In genomic region chr3:30289324-30289723, GRCh38 we compare ENCODE assay signal across 10 cellular contexts.
A peak's percentile ranks its signal among the peaks of the same experiment; 100 is the strongest.
DNase-seq lines count a peak whose midpoint lies in the region; ATAC-seq, FAIRE-seq and TF ChIP-seq lines count a peak whose summit lies in the region.
"Had no signal": no experiment of that assay in that cellular context is flagged by ENCODE, and none has a peak within 500 bp of the region (broad histone marks: within the 10 kb centered on the region; RNA-seq: fewer than 3 reads in every experiment).

No MANE protein-coding gene starts in this region.

- 0 out of 2 replicates have a peak overlapping the region, but pooled peaks have one; percentile 0 for H3K27ac ChIP-seq in SJCRH30
- peak overlapping the region in 1 of 2 donors; percentile 53 for H3K27ac ChIP-seq in small intestine (ENCODE audit: low read depth in 1 of 2, low read length in 1 of 2)

- CTCF ChIA-PET in activated CD8-positive, alpha-beta memory T cell treated with anti-CD3 and anti-CD28 coated beads, Interleukin-2, amount 10 ng/mL, durations not matched to agents 7 days and 5 days (lab: Charles Lee): interaction anchor here (1.4 to 1.9 kb wide), 3 partner anchors 31 to 403 kb away, joined by 3 to 5 read pairs (median 4); no protein-coding TSS in a partner anchor

- no peak overlapping the region for H3K4me3 Mint-ChIP-seq in activated CD8-positive, alpha-beta memory T cell treated with anti-CD3 and anti-CD28 coated beads, Interleukin-2, amount 10 ng/mL, durations not matched to agents 7 days and 5 days

- H3K36me3 ChIP-seq in SJCRH30 (no peaks in the 10 kb centered on the region), small intestine (ENCODE audit: control insufficient read depth in 2 of 2, insufficient read depth in 2 of 2, low read length in 2 of 2) (no peaks in the 10 kb centered on the region)

- H3K36me3 Mint-ChIP-seq in activated CD8-positive, alpha-beta memory T cell treated with anti-CD3 and anti-CD28 coated beads, Interleukin-2, amount 10 ng/mL, durations not matched to agents 7 days and 5 days: peaks cover 6% of the 10 kb centered on the region

- peak overlapping the region; percentile 23 for H3K27ac Mint-ChIP-seq in activated CD8-positive, alpha-beta memory T cell treated with anti-CD3 and anti-CD28 coated beads, Interleukin-2, amount 10 ng/mL, durations not matched to agents 7 days and 5 days

- peaks cover 2% of the 10 kb centered on the region for H3K9me3 Mint-ChIP-seq in activated CD8-positive, alpha-beta memory T cell treated with anti-CD3 and anti-CD28 coated beads, Interleukin-2, amount 10 ng/mL, durations not matched to agents 7 days and 5 days (ENCODE audit: low read depth)

- H3K4me1 Mint-ChIP-seq in activated CD8-positive, alpha-beta memory T cell treated with anti-CD3 and anti-CD28 coated beads, Interleukin-2, amount 10 ng/mL, durations not matched to agents 7 days and 5 days: peaks cover 38% of the 10 kb centered on the region

- H3K4me3 ChIP-seq in SJCRH30: no peak overlapping the region
- no peak overlapping the region for H3K4me3 ChIP-seq in fibroblast of villous mesenchyme (ENCODE audit: low read depth, low read length)
- no peak overlapping the region for H3K4me3 ChIP-seq in small intestine (ENCODE audit: low read depth in 1 of 2, low read length in 2 of 2)

- H3K4me1 ChIP-seq in SJCRH30: peaks cover 26% of the 10 kb centered on the region
- peaks cover 0 to 7% of the 10 kb centered on the region in 2 donors for H3K4me1 ChIP-seq in small intestine (ENCODE audit: control insufficient read depth in 2 of 2, insufficient read depth in 1 of 2, low read depth in 1 of 2, low read length in 1 of 2)

- H3K9me3 ChIP-seq in SJCRH30 (replicated peaks): no peaks in the 10 kb centered on the region
- no peaks in the 10 kb centered on the region for H3K9me3 ChIP-seq in small intestine (ENCODE audit: control insufficient read depth, low read depth)

- WGBS in small intestine, 3 donors: 0 to 9% (median 2%) methylated on average over 1 of the region's 1 CpG

- no peak for FAIRE-seq in small intestine (lab: Jason Lieb, UNC)

- DNase-seq in activated CD8-positive, alpha-beta memory T cell treated with anti-CD3 and anti-CD28 coated beads, Interleukin-2, amount 10 ng/mL, durations not matched to agents 7 days and 5 days: no peak
- no peak for DNase-seq in activated CD8-positive, alpha-beta memory T cell treated with anti-CD3 and anti-CD28 coated beads, Interleukin-2, amount 50 U/mL, for 4 hours
- DNase-seq in SJCRH30 (no peak), fibroblast of villous mesenchyme (ENCODE audit: low read depth) (peak; percentile 24), small intestine (peak; percentile 91), DMS153 (lab: John Stamatoyannopoulos, UW) (no peak), pons (ENCODE audit: low spot score) (no peak)
- DNase-seq in stimulated activated CD4-positive, alpha-beta T cell treated with anti-CD3 and anti-CD28 coated beads, Interleukin-4, amount 100 ng/mL, for 1 hour: no peak
- DNase-seq: GOT3, T1000 had no signal

- ATAC-seq in activated CD8-positive, alpha-beta memory T cell treated with anti-CD3 and anti-CD28 coated beads, Interleukin-2, amount 10 ng/mL, durations not matched to agents 7 days and 5 days: peak; percentile 47

- H3K27me3 ChIP-seq in SJCRH30: no peaks in the 10 kb centered on the region
- no peaks in the 10 kb centered on the region for H3K27me3 ChIP-seq in small intestine (ENCODE audit: control insufficient read depth in 2 of 2, insufficient read depth in 2 of 2, low read length in 2 of 2)

- H3K27me3 Mint-ChIP-seq in activated CD8-positive, alpha-beta memory T cell treated with anti-CD3 and anti-CD28 coated beads, Interleukin-2, amount 10 ng/mL, durations not matched to agents 7 days and 5 days: no peaks in the 10 kb centered on the region

- TF ChIP-seq CTCF in fibroblast of villous mesenchyme (IDR thresholded peaks at IDR 0.05; ENCODE audit: insufficient read depth, low read depth, low read length): no peak

Comparison
In these comparisons a context has a peak if more than half of its experiments do, and no peak if none do; other contexts are left out.
1. DNase-seq: peak in fibroblast of villous mesenchyme (single experiment) and small intestine (single experiment); none in activated CD8-positive, alpha-beta memory T cell treated with anti-CD3 and anti-CD28 coated beads, Interleukin-2, amount 10 ng/mL, durations not matched to agents 7 days and 5 days (single experiment), activated CD8-positive, alpha-beta memory T cell treated with anti-CD3 and anti-CD28 coated beads, Interleukin-2, amount 50 U/mL, for 4 hours (single experiment), SJCRH30 (0 of 2), DMS153 (single experiment), stimulated activated CD4-positive, alpha-beta T cell treated with anti-CD3 and anti-CD28 coated beads, Interleukin-4, amount 100 ng/mL, for 1 hour (single experiment) and pons (single experiment).